Comparison of ENCODE assay signal across 9 cellular contexts in genomic region chr1:174874337-174875053, GRCh38.
DNase-seq lines count a peak whose midpoint lies in the region; ATAC-seq and TF ChIP-seq lines count a peak whose summit lies in the region.
"Had no signal": no experiment of that assay in that cellular context is flagged by ENCODE, and none has a peak within 500 bp of the region (broad histone marks: within the 10 kb centered on the region; RNA-seq: fewer than 3 reads in every experiment).

No MANE protein-coding gene starts in this region.

- H3K4me3 ChIP-seq in iPS-18c (ENCODE audit: insufficient read depth, low read depth, low read length), result peak overlapping the region; percentile 51
- H3K4me3 ChIP-seq: A549 had no signal

- ATAC-seq in GM21717 (IDR thresholded peaks at IDR 0.05; ENCODE audit: unreplicated experiment) (peak; percentile 74), SK-N-SH treated with all-trans-retinoic acid at 6 μM for 48 hours (no peak)
- ATAC-seq: A549 had no signal

- no peaks in the 10 kb centered on the region for H3K9me3 ChIP-seq in iPS-18c (ENCODE audit: control insufficient read depth, insufficient read depth, low read length)
- H3K9me3 ChIP-seq: A549 had no signal

- peak; percentile 39 for DNase-seq in NCI-H1105 treated with DMSO at 0.1 percent for 48 hours (lab: John Stamatoyannopoulos, UW)
- DNase-seq in NCI-H1105 (lab: John Stamatoyannopoulos, UW), result no peak
- peak; percentile 31 for DNase-seq in NCI-H748 treated with DMSO at 0.1 percent for 48 hours (lab: John Stamatoyannopoulos, UW)
- no peak for DNase-seq in NCI-H2227 (lab: John Stamatoyannopoulos, UW; ENCODE audit: unreplicated experiment)
- no peak for DNase-seq in amniotic stem cell (lab: John Stamatoyannopoulos, UW)

TF ChIP-seq in SK-N-SH treated with all-trans-retinoic acid at 6 μM for 48 hours, 23 proteins besides CTCF, POLR2A, EP300 and RAD21:
- no peak for TF ChIP-seq TCF4 (CRISPR knock-in tag; IDR thresholded peaks at IDR 0.05; ENCODE audit: borderline replicate concordance)
- TF ChIP-seq, protein P1, sequence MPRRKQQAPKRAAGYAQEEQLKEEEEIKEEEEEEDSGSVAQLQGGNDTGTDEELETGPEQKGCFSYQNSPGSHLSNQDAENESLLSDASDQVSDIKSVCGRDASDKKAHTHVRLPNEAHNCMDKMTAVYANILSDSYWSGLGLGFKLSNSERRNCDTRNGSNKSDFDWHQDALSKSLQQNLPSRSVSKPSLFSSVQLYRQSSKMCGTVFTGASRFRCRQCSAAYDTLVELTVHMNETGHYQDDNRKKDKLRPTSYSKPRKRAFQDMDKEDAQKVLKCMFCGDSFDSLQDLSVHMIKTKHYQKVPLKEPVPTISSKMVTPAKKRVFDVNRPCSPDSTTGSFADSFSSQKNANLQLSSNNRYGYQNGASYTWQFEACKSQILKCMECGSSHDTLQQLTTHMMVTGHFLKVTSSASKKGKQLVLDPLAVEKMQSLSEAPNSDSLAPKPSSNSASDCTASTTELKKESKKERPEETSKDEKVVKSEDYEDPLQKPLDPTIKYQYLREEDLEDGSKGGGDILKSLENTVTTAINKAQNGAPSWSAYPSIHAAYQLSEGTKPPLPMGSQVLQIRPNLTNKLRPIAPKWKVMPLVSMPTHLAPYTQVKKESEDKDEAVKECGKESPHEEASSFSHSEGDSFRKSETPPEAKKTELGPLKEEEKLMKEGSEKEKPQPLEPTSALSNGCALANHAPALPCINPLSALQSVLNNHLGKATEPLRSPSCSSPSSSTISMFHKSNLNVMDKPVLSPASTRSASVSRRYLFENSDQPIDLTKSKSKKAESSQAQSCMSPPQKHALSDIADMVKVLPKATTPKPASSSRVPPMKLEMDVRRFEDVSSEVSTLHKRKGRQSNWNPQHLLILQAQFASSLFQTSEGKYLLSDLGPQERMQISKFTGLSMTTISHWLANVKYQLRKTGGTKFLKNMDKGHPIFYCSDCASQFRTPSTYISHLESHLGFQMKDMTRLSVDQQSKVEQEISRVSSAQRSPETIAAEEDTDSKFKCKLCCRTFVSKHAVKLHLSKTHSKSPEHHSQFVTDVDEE (CRISPR knock-in tag; IDR thresholded peaks at IDR 0.05), result no peak
- TF ChIP-seq GLIS3 (CRISPR knock-in tag; IDR thresholded peaks at IDR 0.05), result no peak
- TF ChIP-seq, protein P2, sequence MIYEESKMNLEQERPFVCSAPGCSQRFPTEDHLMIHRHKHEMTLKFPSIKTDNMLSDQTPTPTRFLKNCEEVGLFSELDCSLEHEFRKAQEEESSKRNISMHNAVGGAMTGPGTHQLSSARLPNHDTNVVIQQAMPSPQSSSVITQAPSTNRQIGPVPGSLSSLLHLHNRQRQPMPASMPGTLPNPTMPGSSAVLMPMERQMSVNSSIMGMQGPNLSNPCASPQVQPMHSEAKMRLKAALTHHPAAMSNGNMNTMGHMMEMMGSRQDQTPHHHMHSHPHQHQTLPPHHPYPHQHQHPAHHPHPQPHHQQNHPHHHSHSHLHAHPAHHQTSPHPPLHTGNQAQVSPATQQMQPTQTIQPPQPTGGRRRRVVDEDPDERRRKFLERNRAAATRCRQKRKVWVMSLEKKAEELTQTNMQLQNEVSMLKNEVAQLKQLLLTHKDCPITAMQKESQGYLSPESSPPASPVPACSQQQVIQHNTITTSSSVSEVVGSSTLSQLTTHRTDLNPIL (CRISPR knock-in tag; IDR thresholded peaks at IDR 0.05; ENCODE audit: low read depth), result no peak
- TF ChIP-seq ZFP30 (CRISPR knock-in tag; IDR thresholded peaks at IDR 0.05), result no peak
- no peak for TF ChIP-seq ZC3H10 (CRISPR knock-in tag; IDR thresholded peaks at IDR 0.05)
- no peak for TF ChIP-seq OSR1 (CRISPR knock-in tag; IDR thresholded peaks at IDR 0.05)
- TF ChIP-seq ZFP3 (CRISPR knock-in tag; IDR thresholded peaks at IDR 0.05), result no peak
- TF ChIP-seq, protein P3, sequence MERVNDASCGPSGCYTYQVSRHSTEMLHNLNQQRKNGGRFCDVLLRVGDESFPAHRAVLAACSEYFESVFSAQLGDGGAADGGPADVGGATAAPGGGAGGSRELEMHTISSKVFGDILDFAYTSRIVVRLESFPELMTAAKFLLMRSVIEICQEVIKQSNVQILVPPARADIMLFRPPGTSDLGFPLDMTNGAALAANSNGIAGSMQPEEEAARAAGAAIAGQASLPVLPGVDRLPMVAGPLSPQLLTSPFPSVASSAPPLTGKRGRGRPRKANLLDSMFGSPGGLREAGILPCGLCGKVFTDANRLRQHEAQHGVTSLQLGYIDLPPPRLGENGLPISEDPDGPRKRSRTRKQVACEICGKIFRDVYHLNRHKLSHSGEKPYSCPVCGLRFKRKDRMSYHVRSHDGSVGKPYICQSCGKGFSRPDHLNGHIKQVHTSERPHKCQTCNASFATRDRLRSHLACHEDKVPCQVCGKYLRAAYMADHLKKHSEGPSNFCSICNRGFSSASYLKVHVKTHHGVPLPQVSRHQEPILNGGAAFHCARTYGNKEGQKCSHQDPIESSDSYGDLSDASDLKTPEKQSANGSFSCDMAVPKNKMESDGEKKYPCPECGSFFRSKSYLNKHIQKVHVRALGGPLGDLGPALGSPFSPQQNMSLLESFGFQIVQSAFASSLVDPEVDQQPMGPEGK (CRISPR knock-in tag; IDR thresholded peaks at IDR 0.05; ENCODE audit: borderline replicate concordance), result no peak
- TF ChIP-seq ZNF70 (CRISPR knock-in tag; IDR thresholded peaks at IDR 0.05), result no peak
- TF ChIP-seq TOX (CRISPR knock-in tag; IDR thresholded peaks at IDR 0.05; ENCODE audit: borderline replicate concordance), result no peak
- TF ChIP-seq ISL1 (CRISPR knock-in tag; IDR thresholded peaks at IDR 0.05), result no peak
- no peak for TF ChIP-seq ZNF565 (CRISPR knock-in tag; conservative IDR thresholded peaks at IDR 0.05; ENCODE audit: low read depth)
- TF ChIP-seq ARNTL (CRISPR knock-in tag; IDR thresholded peaks at IDR 0.05; ENCODE audit: borderline replicate concordance, low read depth), result no peak
- TF ChIP-seq CSDC2 (CRISPR knock-in tag; IDR thresholded peaks at IDR 0.05), result no peak
- TF ChIP-seq, protein P4, sequence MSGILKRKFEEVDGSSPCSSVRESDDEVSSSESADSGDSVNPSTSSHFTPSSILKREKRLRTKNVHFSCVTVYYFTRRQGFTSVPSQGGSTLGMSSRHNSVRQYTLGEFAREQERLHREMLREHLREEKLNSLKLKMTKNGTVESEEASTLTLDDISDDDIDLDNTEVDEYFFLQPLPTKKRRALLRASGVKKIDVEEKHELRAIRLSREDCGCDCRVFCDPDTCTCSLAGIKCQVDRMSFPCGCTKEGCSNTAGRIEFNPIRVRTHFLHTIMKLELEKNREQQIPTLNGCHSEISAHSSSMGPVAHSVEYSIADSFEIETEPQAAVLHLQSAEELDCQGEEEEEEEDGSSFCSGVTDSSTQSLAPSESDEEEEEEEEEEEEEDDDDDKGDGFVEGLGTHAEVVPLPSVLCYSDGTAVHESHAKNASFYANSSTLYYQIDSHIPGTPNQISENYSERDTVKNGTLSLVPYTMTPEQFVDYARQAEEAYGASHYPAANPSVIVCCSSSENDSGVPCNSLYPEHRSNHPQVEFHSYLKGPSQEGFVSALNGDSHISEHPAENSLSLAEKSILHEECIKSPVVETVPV (CRISPR knock-in tag; IDR thresholded peaks at IDR 0.05), result no peak

Comparison
In these comparisons a context has a peak if more than half of its experiments do, and no peak if none do; other contexts are left out.
1. DNase-seq: peak in NCI-H1105 treated with DMSO at 0.1 percent for 48 hours (single experiment) and NCI-H748 treated with DMSO at 0.1 percent for 48 hours (single experiment); none in NCI-H1105 (single experiment), NCI-H2227 (single experiment) and amniotic stem cell (single experiment).